ENCODE assay signal across 20 cellular contexts in genomic region chr9:85118990-85119755, GRCh38.
"Had no signal": no experiment of that assay in that cellular context is flagged by ENCODE, and none has a peak within 500 bp of the region (broad histone marks: within the 10 kb centered on the region; RNA-seq: fewer than 3 reads in every experiment).

No MANE protein-coding gene starts in this region.

- H3K4me3 ChIP-seq: body of pancreas, left ventricle myocardium inferior, suprapubic skin had no signal

- H3K4me1 Mint-ChIP-seq: activated B cell treated with CpG ODN at 0.5 μM for 24 hours; central memory CD8-positive, alpha-beta T cell; memory B cell had no signal

- H3K36me3 Mint-ChIP-seq: activated naive CD4-positive, alpha-beta T cell treated with anti-CD3 and anti-CD28 coated beads, Interleukin-2, amount 50 U/mL, for 72 hours; memory B cell; natural killer cell treated with Interleukin-12 subunit alpha and Interleukin-12 subunit beta and Interleukin-15 and Interleukin-18, amount 100 ng/mL, for 72 hours; type B pancreatic cell had no signal

- H3K27ac Mint-ChIP-seq: activated B cell treated with CpG ODN at 0.5 μM for 24 hours; activated CD8-positive, alpha-beta T cell treated with anti-CD3 and anti-CD28 coated beads for 36 hours; activated naive CD4-positive, alpha-beta T cell treated with anti-CD3 and anti-CD28 coated beads, Interleukin-2, amount 50 U/mL, for 72 hours; memory B cell; natural killer cell treated with Interleukin-12 subunit alpha and Interleukin-12 subunit beta and Interleukin-15 and Interleukin-18, amount 100 ng/mL, for 72 hours; type B pancreatic cell had no signal

- H3K9me3 ChIP-seq: body of pancreas, suprapubic skin had no signal

- H3K27me3 ChIP-seq: suprapubic skin had no signal

- H3K4me1 ChIP-seq: body of pancreas, left ventricle myocardium inferior, suprapubic skin had no signal

- H3K27ac ChIP-seq: body of pancreas, left ventricle myocardium inferior, suprapubic skin had no signal

- H3K27me3 Mint-ChIP-seq: type B pancreatic cell had no signal

- H3K4me3 Mint-ChIP-seq: activated B cell treated with CpG ODN at 0.5 μM for 24 hours; activated CD8-positive, alpha-beta T cell treated with anti-CD3 and anti-CD28 coated beads for 36 hours; activated T-cell treated with anti-CD3 and anti-CD28 coated beads, Interleukin-2, amount 50 U/mL, for 4 hours; central memory CD8-positive, alpha-beta T cell; memory B cell; natural killer cell treated with Interleukin-12 subunit alpha and Interleukin-12 subunit beta and Interleukin-15 and Interleukin-18, amount 100 ng/mL, for 72 hours; type B pancreatic cell had no signal

- ATAC-seq: activated CD8-positive, alpha-beta T cell treated with anti-CD3 and anti-CD28 coated beads for 36 hours; activated naive CD4-positive, alpha-beta T cell treated with anti-CD3 and anti-CD28 coated beads, Interleukin-2, amount 50 U/mL, for 72 hours; activated T-cell treated with anti-CD3 and anti-CD28 coated beads, Interleukin-2, amount 50 U/mL, for 4 hours; body of pancreas; natural killer cell treated with Interleukin-12 subunit alpha and Interleukin-12 subunit beta and Interleukin-15 and Interleukin-18, amount 100 ng/mL, for 72 hours had no signal

- DNase-seq: activated B cell treated with CpG ODN at 0.5 μM for 24 hours; activated CD4-positive, alpha-beta T cell treated with anti-CD3 and anti-CD28 coated beads for 48 hours; activated CD8-positive, alpha-beta T cell treated with anti-CD3 and anti-CD28 coated beads for 36 hours; activated effector memory CD4-positive, alpha-beta T cell treated with Interleukin-2 at 50 U/mL for 16 hours; activated T-cell treated with anti-CD3 and anti-CD28 coated beads, Interleukin-2, amount 50 U/mL, for 4 hours; amniotic stem cell; body of pancreas; effector CD8-positive, alpha-beta T cell; left ventricle myocardium inferior; posterior cingulate gyrus; stimulated activated CD4-positive, alpha-beta T cell treated with anti-CD3 and anti-CD28 coated beads, Interleukin-4, amount 100 ng/mL, for 24 hours; stimulated activated naive CD4-positive, alpha-beta T cell treated with Interleukin-2 at 50 U/mL for 16 hours; T-helper 2 cell had no signal

- H3K9me3 Mint-ChIP-seq: activated B cell treated with CpG ODN at 0.5 μM for 24 hours; activated CD8-positive, alpha-beta T cell treated with anti-CD3 and anti-CD28 coated beads for 36 hours; activated naive CD4-positive, alpha-beta T cell treated with anti-CD3 and anti-CD28 coated beads, Interleukin-2, amount 50 U/mL, for 72 hours; activated T-cell treated with anti-CD3 and anti-CD28 coated beads, Interleukin-2, amount 50 U/mL, for 4 hours; central memory CD8-positive, alpha-beta T cell; memory B cell; natural killer cell treated with Interleukin-12 subunit alpha and Interleukin-12 subunit beta and Interleukin-15 and Interleukin-18, amount 100 ng/mL, for 72 hours; type B pancreatic cell had no signal

- FAIRE-seq: islet of Langerhans had no signal

- H3K36me3 ChIP-seq: left ventricle myocardium inferior, suprapubic skin had no signal
